In genomic region chr20:34704177-34705007, GRCh38 we compare ENCODE assay signal across 1 cellular context.
A peak's percentile ranks its signal among the peaks of the same experiment; 100 is the strongest.
TF ChIP-seq lines count a peak whose summit lies in the region.

A gene with protein sequence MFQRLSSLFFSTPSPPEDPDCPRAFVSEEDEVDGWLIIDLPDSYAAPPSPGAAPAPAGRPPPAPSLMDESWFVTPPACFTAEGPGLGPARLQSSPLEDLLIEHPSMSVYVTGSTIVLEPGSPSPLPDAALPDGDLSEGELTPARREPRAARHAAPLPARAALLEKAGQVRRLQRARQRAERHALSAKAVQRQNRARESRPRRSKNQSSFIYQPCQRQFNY (plus strand): TSS chr20:34704344. CDS start chr20:34708740, 4,396 bp downstream.

TF ChIP-seq in HepG2, 621 proteins besides CTCF, POLR2A, EP300 and RAD21 (continued from another document and continues in another):
- TF ChIP-seq, protein P1, sequence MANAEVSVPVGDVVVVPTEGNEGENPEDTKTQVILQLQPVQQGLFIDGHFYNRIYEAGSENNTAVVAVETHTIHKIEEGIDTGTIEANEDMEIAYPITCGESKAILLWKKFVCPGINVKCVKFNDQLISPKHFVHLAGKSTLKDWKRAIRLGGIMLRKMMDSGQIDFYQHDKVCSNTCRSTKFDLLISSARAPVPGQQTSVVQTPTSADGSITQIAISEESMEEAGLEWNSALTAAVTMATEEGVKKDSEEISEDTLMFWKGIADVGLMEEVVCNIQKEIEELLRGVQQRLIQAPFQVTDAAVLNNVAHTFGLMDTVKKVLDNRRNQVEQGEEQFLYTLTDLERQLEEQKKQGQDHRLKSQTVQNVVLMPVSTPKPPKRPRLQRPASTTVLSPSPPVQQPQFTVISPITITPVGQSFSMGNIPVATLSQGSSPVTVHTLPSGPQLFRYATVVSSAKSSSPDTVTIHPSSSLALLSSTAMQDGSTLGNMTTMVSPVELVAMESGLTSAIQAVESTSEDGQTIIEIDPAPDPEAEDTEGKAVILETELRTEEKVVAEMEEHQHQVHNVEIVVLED (CRISPR knock-in tag; IDR thresholded peaks at IDR 0.05; ENCODE audit: borderline replicate concordance): peak; percentile 16; the same call in 1 of the 2 replicates
- no peak for TF ChIP-seq TBX3 (IDR thresholded peaks at IDR 0.05; ENCODE audit: borderline replicate concordance)
- no peak; the same call in 1 of the 2 replicates for TF ChIP-seq ZNF414 (CRISPR knock-in tag; IDR thresholded peaks at IDR 0.05)
- no peak; the same call in 1 of the 2 replicates for TF ChIP-seq BCL6 (CRISPR knock-in tag; IDR thresholded peaks at IDR 0.05)
- TF ChIP-seq, protein P2, sequence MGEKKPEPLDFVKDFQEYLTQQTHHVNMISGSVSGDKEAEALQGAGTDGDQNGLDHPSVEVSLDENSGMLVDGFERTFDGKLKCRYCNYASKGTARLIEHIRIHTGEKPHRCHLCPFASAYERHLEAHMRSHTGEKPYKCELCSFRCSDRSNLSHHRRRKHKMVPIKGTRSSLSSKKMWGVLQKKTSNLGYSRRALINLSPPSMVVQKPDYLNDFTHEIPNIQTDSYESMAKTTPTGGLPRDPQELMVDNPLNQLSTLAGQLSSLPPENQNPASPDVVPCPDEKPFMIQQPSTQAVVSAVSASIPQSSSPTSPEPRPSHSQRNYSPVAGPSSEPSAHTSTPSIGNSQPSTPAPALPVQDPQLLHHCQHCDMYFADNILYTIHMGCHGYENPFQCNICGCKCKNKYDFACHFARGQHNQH (CRISPR knock-in tag; IDR thresholded peaks at IDR 0.05): peak; percentile 83
- no peak; the same call in 1 of the 2 replicates for TF ChIP-seq KDM4B (CRISPR knock-in tag; IDR thresholded peaks at IDR 0.05)
- TF ChIP-seq AGO2 (optimal IDR thresholded peaks at IDR 0.05; ENCODE audit: low read depth, low read length): peak; percentile 89
- no peak for TF ChIP-seq ZEB1 (IDR thresholded peaks at IDR 0.05; ENCODE audit: insufficient replicate concordance, low read depth)
- TF ChIP-seq ZNF34 (CRISPR knock-in tag; IDR thresholded peaks at IDR 0.05; ENCODE audit: borderline replicate concordance): no peak
- TF ChIP-seq PAF1 (CRISPR knock-in tag; IDR thresholded peaks at IDR 0.05): no peak
- TF ChIP-seq ESRRA (CRISPR knock-in tag; IDR thresholded peaks at IDR 0.05; ENCODE audit: low read depth): peak; percentile 99
- TF ChIP-seq GATA4 (IDR thresholded peaks at IDR 0.05; ENCODE audit: borderline replicate concordance, low read depth): peak; percentile 35; the same call in 1 of the 2 replicates
- no peak for TF ChIP-seq ZNF296 (CRISPR knock-in tag; conservative IDR thresholded peaks at IDR 0.05)
- no peak; the same call in 1 of the 2 replicates for TF ChIP-seq BRD4 (CRISPR knock-in tag; IDR thresholded peaks at IDR 0.05)
- TF ChIP-seq POLR2AphosphoS5 (IDR thresholded peaks at IDR 0.05; ENCODE audit: low read depth, low read length): peak; percentile 69
- peak; percentile 70; the same call in 1 of the 2 replicates for TF ChIP-seq CENPT (CRISPR knock-in tag; IDR thresholded peaks at IDR 0.05; ENCODE audit: low read depth)
- peak; percentile 93 for TF ChIP-seq HIVEP1 (CRISPR knock-in tag; IDR thresholded peaks at IDR 0.05)
- no peak; the same call in 1 of the 2 replicates for TF ChIP-seq ZNF614 (CRISPR knock-in tag; IDR thresholded peaks at IDR 0.05; ENCODE audit: borderline replicate concordance)
- TF ChIP-seq IRX3 (CRISPR knock-in tag; IDR thresholded peaks at IDR 0.05; ENCODE audit: borderline replicate concordance, low read depth): no peak
- peak; percentile 1; the same call in 1 of the 2 replicates for TF ChIP-seq ZNF580 (CRISPR knock-in tag; IDR thresholded peaks at IDR 0.05; ENCODE audit: borderline replicate concordance, low read depth)
- no peak for TF ChIP-seq ZNF432 (CRISPR knock-in tag; IDR thresholded peaks at IDR 0.05; ENCODE audit: borderline replicate concordance)
- TF ChIP-seq MED13 (CRISPR knock-in tag; IDR thresholded peaks at IDR 0.05): 0 out of 2 replicates have a peak, but pooled peaks have one; percentile 32
- peak; percentile 88 for TF ChIP-seq ZFY (CRISPR knock-in tag; IDR thresholded peaks at IDR 0.05)
- no peak; the same call in none of the 2 replicates for TF ChIP-seq CAMTA2 (CRISPR knock-in tag; IDR thresholded peaks at IDR 0.05; ENCODE audit: borderline replicate concordance)
- TF ChIP-seq, protein P3, sequence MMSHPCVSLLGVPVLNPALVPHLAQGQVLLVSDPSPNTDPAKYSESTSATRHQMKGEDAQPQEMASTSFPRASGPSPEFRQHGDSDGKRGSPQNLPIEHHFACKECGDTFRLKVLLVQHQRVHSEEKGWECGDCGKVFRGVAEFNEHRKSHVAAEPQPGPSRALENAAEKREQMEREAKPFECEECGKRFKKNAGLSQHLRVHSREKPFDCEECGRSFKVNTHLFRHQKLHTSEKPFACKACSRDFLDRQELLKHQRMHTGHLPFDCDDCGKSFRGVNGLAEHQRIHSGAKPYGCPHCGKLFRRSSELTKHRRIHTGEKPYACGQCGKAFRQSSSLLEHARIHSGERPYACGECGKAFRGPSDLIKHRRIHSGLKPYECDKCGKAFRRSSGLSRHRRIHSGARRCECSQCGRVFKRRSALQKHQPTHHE (CRISPR knock-in tag; IDR thresholded peaks at IDR 0.05; ENCODE audit: borderline replicate concordance): no peak; the same call in 1 of the 2 replicates
- no peak for TF ChIP-seq CHCHD3 (CRISPR knock-in tag; IDR thresholded peaks at IDR 0.05)
- TF ChIP-seq AHR (CRISPR knock-in tag; IDR thresholded peaks at IDR 0.05): no peak
- peak; percentile 48; the same call in 1 of the 2 replicates for TF ChIP-seq MED1 (CRISPR knock-in tag; IDR thresholded peaks at IDR 0.05)
- TF ChIP-seq ZNF260 (CRISPR knock-in tag; IDR thresholded peaks at IDR 0.05; ENCODE audit: borderline replicate concordance, low read depth): no peak
- TF ChIP-seq, protein P4, sequence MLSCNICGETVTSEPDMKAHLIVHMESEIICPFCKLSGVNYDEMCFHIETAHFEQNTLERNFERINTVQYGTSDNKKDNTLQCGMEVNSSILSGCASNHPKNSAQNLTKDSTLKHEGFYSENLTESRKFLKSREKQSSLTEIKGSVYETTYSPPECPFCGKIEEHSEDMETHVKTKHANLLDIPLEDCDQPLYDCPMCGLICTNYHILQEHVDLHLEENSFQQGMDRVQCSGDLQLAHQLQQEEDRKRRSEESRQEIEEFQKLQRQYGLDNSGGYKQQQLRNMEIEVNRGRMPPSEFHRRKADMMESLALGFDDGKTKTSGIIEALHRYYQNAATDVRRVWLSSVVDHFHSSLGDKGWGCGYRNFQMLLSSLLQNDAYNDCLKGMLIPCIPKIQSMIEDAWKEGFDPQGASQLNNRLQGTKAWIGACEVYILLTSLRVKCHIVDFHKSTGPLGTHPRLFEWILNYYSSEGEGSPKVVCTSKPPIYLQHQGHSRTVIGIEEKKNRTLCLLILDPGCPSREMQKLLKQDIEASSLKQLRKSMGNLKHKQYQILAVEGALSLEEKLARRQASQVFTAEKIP (CRISPR knock-in tag; IDR thresholded peaks at IDR 0.05; ENCODE audit: borderline replicate concordance): no peak
- TF ChIP-seq MBD4 (IDR thresholded peaks at IDR 0.05; ENCODE audit: borderline replicate concordance, low read length): no peak
- no peak; the same call in 1 of the 2 replicates for TF ChIP-seq GPN1 (CRISPR knock-in tag; IDR thresholded peaks at IDR 0.05; ENCODE audit: borderline replicate concordance)
- TF ChIP-seq IKZF1 (IDR thresholded peaks at IDR 0.05): no peak
- TF ChIP-seq TEF (CRISPR knock-in tag; IDR thresholded peaks at IDR 0.05): no peak
- 0 out of 2 replicates have a peak, but pooled peaks have one; percentile 18 for TF ChIP-seq ZNF253 (CRISPR knock-in tag; IDR thresholded peaks at IDR 0.05; ENCODE audit: borderline replicate concordance)
- no peak for TF ChIP-seq ZNF280D (CRISPR knock-in tag; IDR thresholded peaks at IDR 0.05)
- no peak for TF ChIP-seq HNF1A (IDR thresholded peaks at IDR 0.05; ENCODE audit: low read depth)
- TF ChIP-seq HNF1A (CRISPR knock-in tag; IDR thresholded peaks at IDR 0.05; ENCODE audit: borderline replicate concordance): no peak; the same call in 1 of the 2 replicates
- no peak for TF ChIP-seq SIX4 (CRISPR knock-in tag; IDR thresholded peaks at IDR 0.05)
- TF ChIP-seq ISX (CRISPR knock-in tag; conservative IDR thresholded peaks at IDR 0.05): 0 out of 2 replicates have a peak, but pooled peaks have one; percentile 13
- no peak for TF ChIP-seq RBAK (CRISPR knock-in tag; IDR thresholded peaks at IDR 0.05)
- peak; percentile 47; the same call in 1 of the 2 replicates for TF ChIP-seq THAP7 (CRISPR knock-in tag; IDR thresholded peaks at IDR 0.05)
- TF ChIP-seq, protein P5, sequence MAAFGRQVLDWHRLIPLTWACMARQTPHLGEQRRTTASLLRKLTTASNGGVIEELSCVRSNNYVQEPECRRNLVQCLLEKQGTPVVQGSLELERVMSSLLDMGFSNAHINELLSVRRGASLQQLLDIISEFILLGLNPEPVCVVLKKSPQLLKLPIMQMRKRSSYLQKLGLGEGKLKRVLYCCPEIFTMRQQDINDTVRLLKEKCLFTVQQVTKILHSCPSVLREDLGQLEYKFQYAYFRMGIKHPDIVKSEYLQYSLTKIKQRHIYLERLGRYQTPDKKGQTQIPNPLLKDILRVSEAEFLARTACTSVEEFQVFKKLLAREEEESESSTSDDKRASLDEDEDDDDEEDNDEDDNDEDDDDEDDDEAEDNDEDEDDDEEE (CRISPR knock-in tag; IDR thresholded peaks at IDR 0.05): peak; percentile 84; the same call in 1 of the 2 replicates
- TF ChIP-seq SSRP1 (CRISPR knock-in tag; IDR thresholded peaks at IDR 0.05): 0 out of 2 replicates have a peak, but pooled peaks have one; percentile 40
- TF ChIP-seq, protein P6, sequence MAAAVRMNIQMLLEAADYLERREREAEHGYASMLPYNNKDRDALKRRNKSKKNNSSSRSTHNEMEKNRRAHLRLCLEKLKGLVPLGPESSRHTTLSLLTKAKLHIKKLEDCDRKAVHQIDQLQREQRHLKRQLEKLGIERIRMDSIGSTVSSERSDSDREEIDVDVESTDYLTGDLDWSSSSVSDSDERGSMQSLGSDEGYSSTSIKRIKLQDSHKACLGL (CRISPR knock-in tag; IDR thresholded peaks at IDR 0.05): peak; percentile 61; the same call in 1 of the 2 replicates
